1 cellular context compared by ENCODE assay signal in the genomic region with DNA sequence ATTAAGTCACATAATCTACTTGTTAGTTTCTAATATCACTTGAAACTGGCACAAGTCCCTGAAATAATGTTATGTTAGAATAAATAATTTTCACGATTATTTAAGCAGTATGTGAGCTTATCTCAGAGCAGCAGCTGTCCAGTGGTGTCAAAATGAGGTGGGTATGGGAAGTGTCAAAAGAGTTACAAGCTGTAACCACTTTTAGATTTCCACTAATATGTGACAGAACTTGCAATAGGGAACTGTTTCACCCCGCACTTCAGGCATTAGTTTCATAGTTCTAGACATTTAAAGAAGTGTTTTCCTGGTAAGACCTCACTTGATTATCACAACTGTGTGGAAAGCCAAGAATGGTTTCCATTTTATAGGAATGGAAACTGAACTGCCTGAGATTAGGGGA.
TF ChIP-seq lines count a peak whose summit lies in the region.

No MANE protein-coding gene starts in this region.

TF ChIP-seq in HEK293T, 16 proteins besides CTCF, POLR2A, EP300 and RAD21 (continued from another document):
- TF ChIP-seq NFRKB (IDR thresholded peaks at IDR 0.05), result no peak
- no peak for TF ChIP-seq ZNF384 (IDR thresholded peaks at IDR 0.05)
- TF ChIP-seq CTBP1 (IDR thresholded peaks at IDR 0.05; ENCODE audit: borderline replicate concordance), result no peak
- TF ChIP-seq SUZ12 (IDR thresholded peaks at IDR 0.05), result no peak
